21 cellular contexts compared by ENCODE assay signal in genomic region chr5:179211076-179211475, GRCh38.
A peak's percentile ranks its signal among the peaks of the same experiment; 100 is the strongest.
DNase-seq lines count a peak whose midpoint lies in the region; ATAC-seq, FAIRE-seq and TF ChIP-seq lines count a peak whose summit lies in the region.
"Had no signal": no experiment of that assay in that cellular context is flagged by ENCODE, and none has a peak within 500 bp of the region (broad histone marks: within the 10 kb centered on the region; RNA-seq: fewer than 3 reads in every experiment).

No MANE protein-coding gene starts in this region.

- no peaks in the 10 kb centered on the region for H3K27me3 Mint-ChIP-seq in neural crest cell (ENCODE audit: low read depth)

- no peaks in the 10 kb centered on the region for H3K36me3 ChIP-seq in brain microvascular endothelial cell (replicated peaks)
- H3K36me3 ChIP-seq: BLaER1 treated with 17β-estradiol and CSF1 and Interleukin-3, amounts not matched to agents 10 nM and 100 nM; SJCRH30 had no signal

- peak overlapping the region; percentile 19 for H3K27ac Mint-ChIP-seq in neural crest cell (ENCODE audit: unreplicated experiment)
- H3K27ac Mint-ChIP-seq: CD8-positive, alpha-beta memory T cell had no signal

- peak; percentile 61 for DNase-seq in EH (ENCODE audit: low read depth)
- peak; percentile 47 for DNase-seq in H54 (ENCODE audit: insufficient read length, low spot score)
- DNase-seq in brain microvascular endothelial cell, result peak; percentile 33
- DNase-seq in neural crest cell (ENCODE audit: low read depth, low spot score), result no peak
- no peak for DNase-seq in putamen (ENCODE audit: low spot score)
- no peak for DNase-seq in SHP77 treated with DMSO at 0.1 percent for 48 hours (lab: John Stamatoyannopoulos, UW)
- DNase-seq: DMS79 treated with DMSO at 0.1 percent for 48 hours, GDM1, MV-4-11, NCI-H1417, NCI-H187, NCI-H2227 treated with DMSO at 0.1 percent for 48 hours, NCI-H524, SJCRH30 had no signal

- TF ChIP-seq POLR2A in H54 (IDR thresholded peaks at IDR 0.05; ENCODE audit: low read depth, low read length), result no peak

- H3K27ac ChIP-seq in brain microvascular endothelial cell, result no peak overlapping the region
- H3K27ac ChIP-seq: A549; BLaER1 treated with 17β-estradiol and CSF1 and Interleukin-3, amounts not matched to agents 10 nM and 100 nM; SJCRH30 had no signal

- H3K4me3 ChIP-seq in brain microvascular endothelial cell (ENCODE audit: low read depth, low read length), result no peak overlapping the region
- H3K4me3 ChIP-seq: A549; BLaER1 treated with 17β-estradiol and CSF1 and Interleukin-3, amounts not matched to agents 10 nM and 100 nM; K562; SJCRH30 had no signal

- no peaks in the 10 kb centered on the region for H3K27me3 ChIP-seq in brain microvascular endothelial cell (replicated peaks)
- H3K27me3 ChIP-seq: BLaER1 treated with 17β-estradiol and CSF1 and Interleukin-3, amounts not matched to agents 10 nM and 100 nM; SJCRH30 had no signal

- peaks cover 3% of the 10 kb centered on the region for H3K36me3 Mint-ChIP-seq in neural crest cell (ENCODE audit: low read depth)
- H3K36me3 Mint-ChIP-seq: CD8-positive, alpha-beta memory T cell had no signal

- TF ChIP-seq CTCF in brain microvascular endothelial cell (IDR thresholded peaks at IDR 0.05; ENCODE audit: low read depth, low read length, missing control alignments), result no peak
- no peak for TF ChIP-seq CTCF in neural crest cell (conservative IDR thresholded peaks at IDR 0.05)

- no peaks in the 10 kb centered on the region for H3K9me3 Mint-ChIP-seq in neural crest cell
- H3K9me3 Mint-ChIP-seq: CD8-positive, alpha-beta memory T cell had no signal

- no peak for FAIRE-seq in H54 (lab: Jason Lieb, UNC)
- FAIRE-seq: A549, D721Med, K562 had no signal

- peaks cover 7% of the 10 kb centered on the region for H3K4me1 Mint-ChIP-seq in neural crest cell
- H3K4me1 Mint-ChIP-seq: CD8-positive, alpha-beta memory T cell had no signal

- in situ Hi-C loops in brain microvascular endothelial cell (cut with HindIII; ENCODE audit: low pct_ligation_motif_present, low sequenced_read_pairs), result no loop called here

- H3K4me3 Mint-ChIP-seq in neural crest cell, result no peak overlapping the region
- H3K4me3 Mint-ChIP-seq: CD8-positive, alpha-beta memory T cell had no signal

- ATAC-seq in HG03432 (IDR thresholded peaks at IDR 0.05; ENCODE audit: unreplicated experiment) (no peak), HG02610 (IDR thresholded peaks at IDR 0.05; ENCODE audit: unreplicated experiment) (no peak)
- ATAC-seq: A549, K562 had no signal

Comparison
In these comparisons a context has a peak if more than half of its experiments do, and no peak if none do; other contexts are left out.
1. DNase-seq: peak in EH (single experiment), H54 (single experiment) and brain microvascular endothelial cell (single experiment); none in neural crest cell (single experiment), putamen (single experiment) and SHP77 treated with DMSO at 0.1 percent for 48 hours (single experiment).